Comparison of ENCODE assay signal across 8 cellular contexts in genomic region chr7:47088329-47089067, GRCh38.
A peak's percentile ranks its signal among the peaks of the same experiment; 100 is the strongest.
DNase-seq lines count a peak whose midpoint lies in the region; ATAC-seq and TF ChIP-seq lines count a peak whose summit lies in the region.

No MANE protein-coding gene starts in this region.

- POLR2A ChIA-PET in IMR-90 (lab: Charles Lee; ENCODE audit: unreplicated experiment) (no interaction called here), SK-N-SH (lab: Yijun Ruan, JAX) (no interaction called here)

- H3K18ac ChIP-seq in IMR-90 (ENCODE audit: low read depth, low read length) = peak overlapping the region; percentile 52; the same call in 1 of the 2 replicates

- CTCF ChIA-PET in IMR-90 (lab: Yijun Ruan, JAX) = interaction anchor here (0.9 to 1.3 kb wide), 2 partner anchors 311 to 1166 kb away, joined by 3 to 7 read pairs; no protein-coding TSS in a partner anchor
- CTCF ChIA-PET in SK-N-SH (lab: Yijun Ruan, JAX) = interaction anchor here (0.6 to 20.7 kb wide), 36 partner anchors 8 to 1188 kb away, joined by 3 to 291 read pairs (median 4); partner anchors contain the start of gene IGFBP3

- WGBS in IMR-90 (ENCODE audit: extremely low coverage in 2 of 2, insufficient read length in 1 of 2), 2 experiments = 71% methylated on average over 4 of the region's 14 CpGs; no CpG with 5 or more reads in 1 of the 2 experiments
- 42% methylated on average over 14 of the region's 14 CpGs for WGBS in SK-N-SH (ENCODE audit: low lambda C conversion rate)

- peak overlapping the region; percentile 50 for H2BK20ac ChIP-seq in IMR-90 (ENCODE audit: low read depth, low read length)

- BruUV-seq in IMR-90 (replicated peaks; lab: Mats Ljungman, UMichigan) = no TSS peak

- H2AK5ac ChIP-seq in IMR-90 (ENCODE audit: low read depth, low read length) = peak overlapping the region; percentile 80

- no peak overlapping the region for H3K4me2 ChIP-seq in IMR-90 (ENCODE audit: low read depth, low read length)
- H3K4me2 ChIP-seq in SK-N-SH = no peak overlapping the region

- dilution Hi-C loops in IMR-90 (cut with HindIII; ENCODE audit: low sequenced_read_pairs, unreplicated experiment) = no loop called here

- in situ Hi-C loops in IMR-90 (cut with MboI; ENCODE audit: low sequenced_read_pairs) = loop anchor here (5.0 kb wide), 2 partner anchors 736 to 1166 kb away; partner anchors contain the start of gene IGFBP3

- no peak overlapping the region for H3K23ac ChIP-seq in IMR-90 (ENCODE audit: low read depth, low read length)

- H2BK15ac ChIP-seq in IMR-90 (ENCODE audit: low read depth, low read length) = peak overlapping the region; percentile 90

- no peaks in the 10 kb centered on the region for H3K9me2 ChIP-seq in SK-N-SH

- no peak overlapping the region for H3K9ac ChIP-seq in IMR-90 (ENCODE audit: low read depth, low read length)
- no peak overlapping the region for H3K9ac ChIP-seq in SK-N-SH

- H3K27ac ChIP-seq in IMR-90 (ENCODE audit: insufficient read depth, low read length) (no peak overlapping the region), SK-N-SH (ENCODE audit: low read depth in 2 of 2, low read length in 1 of 2) (no peak overlapping the region)

- no peak for TF ChIP-seq POLR2A in IMR-90 (IDR thresholded peaks at IDR 0.05; ENCODE audit: low read depth, low read length)

- peak; percentile 69 for ATAC-seq in IMR-90 (ENCODE audit: low read depth)

- H3K4ac ChIP-seq in IMR-90 (ENCODE audit: low read depth, low read length) = peak overlapping the region; percentile 55

- H4K5ac ChIP-seq in IMR-90 (ENCODE audit: low read depth, low read length) = peak overlapping the region; percentile 65

- H3K27me3 ChIP-seq in IMR-90 (ENCODE audit: control insufficient read depth, insufficient read depth, low read length) (no peaks in the 10 kb centered on the region), SK-N-SH (ENCODE audit: insufficient read depth) (no peaks in the 10 kb centered on the region)

- no peaks in the 10 kb centered on the region for H3K79me1 ChIP-seq in IMR-90 (ENCODE audit: low read depth in 1 of 2, low read length in 2 of 2)

- TF ChIP-seq CTCF in GM20000 (IDR thresholded peaks at IDR 0.05; ENCODE audit: extremely low read depth, missing control alignments) = peak; percentile 68
- peak; percentile 89 for TF ChIP-seq CTCF in IMR-90 (conservative IDR thresholded peaks at IDR 0.05; ENCODE audit: low read depth, low read length)
- peak; percentile 99 for TF ChIP-seq CTCF in SK-N-SH (IDR thresholded peaks at IDR 0.05)

- no peaks in the 10 kb centered on the region for H3F3A ChIP-seq in SK-N-SH (replicated peaks; ENCODE audit: insufficient read depth)

- H3K4me3 ChIP-seq in IMR-90 (ENCODE audit: insufficient read depth, low read depth, low read length) (no peak overlapping the region), SK-N-SH (ENCODE audit: low read depth in 2 of 2, low read length in 1 of 2) (no peak overlapping the region; a peak in 1 of 4 replicates)

- peak overlapping the region; percentile 60 for H4K91ac ChIP-seq in IMR-90 (ENCODE audit: insufficient read depth, low read depth, low read length)

- H4K8ac ChIP-seq in IMR-90 (ENCODE audit: low read depth in 2 of 2, low read length in 2 of 2) = peak overlapping the region; percentile 12 to 27

- peak overlapping the region; percentile 54 for H2BK5ac ChIP-seq in IMR-90 (ENCODE audit: low read depth, low read length, poor library complexity, severe bottlenecking)

- H3K36me3 ChIP-seq in IMR-90 (ENCODE audit: control insufficient read depth, insufficient read depth, low read length) (no peaks in the 10 kb centered on the region), SK-N-SH (replicated peaks in 1 of 2; ENCODE audit: control insufficient read depth in 1 of 2, insufficient read depth in 2 of 2, low read length in 1 of 2) (no peaks in the 10 kb centered on the region)

- H4K20me1 ChIP-seq in IMR-90 (ENCODE audit: insufficient read depth, low read length) (no peaks in the 10 kb centered on the region), SK-N-SH (ENCODE audit: insufficient read depth) (no peaks in the 10 kb centered on the region)

- peak; percentile 94 for TF ChIP-seq RAD21 in IMR-90 (IDR thresholded peaks at IDR 0.05; ENCODE audit: low read length)
- TF ChIP-seq RAD21 in SK-N-SH (IDR thresholded peaks at IDR 0.05; ENCODE audit: low read length) = peak; percentile 99

- H3K9me1 ChIP-seq in IMR-90 (ENCODE audit: insufficient read depth, low read length) = peaks cover 12% of the 10 kb centered on the region; the same call in 1 of the 2 replicates

- peak overlapping the region; percentile 52 for H3K14ac ChIP-seq in IMR-90 (replicated peaks; ENCODE audit: low read depth, low read length)

- peak overlapping the region; percentile 94 for H2AK9ac ChIP-seq in IMR-90 (replicated peaks; ENCODE audit: low read depth, low read length, poor library complexity)

- H3K56ac ChIP-seq in IMR-90 (ENCODE audit: extremely low read depth, insufficient read depth, low read length) = no peak overlapping the region

- H3K9me3 ChIP-seq in IMR-90 (ENCODE audit: control insufficient read depth, insufficient read depth, low read length) (no peaks in the 10 kb centered on the region), SK-N-SH (no peaks in the 10 kb centered on the region)

- peak overlapping the region; percentile 82 for H2BK120ac ChIP-seq in IMR-90 (ENCODE audit: low read depth, low read length)

- H3K79me2 ChIP-seq in SK-N-SH (ENCODE audit: insufficient read depth) = no peaks in the 10 kb centered on the region

- intact Hi-C loops in IMR-90 (cut with micrococcal nuclease) = loop anchor here (1.0 to 10.0 kb wide), 9 partner anchors 92 to 1166 kb away; no protein-coding TSS in a partner anchor

- peak; percentile 10 to 61 for DNase-seq in NCI-H524 (lab: John Stamatoyannopoulos, UW)
- DNase-seq in NCI-H524 treated with DMSO at 0.1 percent for 48 hours (lab: John Stamatoyannopoulos, UW) = no peak
- peak; percentile 45 for DNase-seq in GM20000 (ENCODE audit: low spot score)
- DNase-seq in IMR-90 = peak; percentile 67
- DNase-seq in SK-N-SH = peak; percentile 77
- peak; percentile 61 for DNase-seq in epidermal melanocyte (ENCODE audit: insufficient read length, low spot score)
- DNase-seq in middle frontal gyrus (ENCODE audit: extremely low spot score, low spot score) = peak; percentile 72
- DNase-seq in effector CD4-positive, alpha-beta T cell = no peak

- H3K4me1 ChIP-seq in IMR-90 (ENCODE audit: control insufficient read depth, insufficient read depth, low read length) = peaks cover 22% of the 10 kb centered on the region
- H3K4me1 ChIP-seq in SK-N-SH (ENCODE audit: control insufficient read depth in 1 of 2, insufficient read depth in 2 of 2, low read depth in 1 of 2, low read length in 1 of 2) = peaks cover 2 to 10% of the 10 kb centered on the region in 2 experiments; a peak in 2 of 4 replicates

- H2AFZ ChIP-seq in IMR-90 (replicated peaks; ENCODE audit: low read length, poor library complexity) (peak overlapping the region; percentile 77), SK-N-SH (ENCODE audit: low read depth) (no peak overlapping the region)

- no peak for TF ChIP-seq EP300 in SK-N-SH (IDR thresholded peaks at IDR 0.05; ENCODE audit: borderline replicate concordance in 1 of 2, low read depth in 1 of 2, low read length in 1 of 2)

TF ChIP-seq in IMR-90, 13 proteins besides CTCF, POLR2A, EP300 and RAD21 (continues in another document):
- no peak for TF ChIP-seq CEBPB (IDR thresholded peaks at IDR 0.05; ENCODE audit: low read depth, low read length)
- no peak for TF ChIP-seq MAFK (IDR thresholded peaks at IDR 0.05; ENCODE audit: low read depth, low read length)
- TF ChIP-seq FOS (IDR thresholded peaks at IDR 0.05; ENCODE audit: low read depth, low read length) = no peak
- peak; percentile 93 for TF ChIP-seq SMC3 (IDR thresholded peaks at IDR 0.05; ENCODE audit: low read depth, low read length)
- TF ChIP-seq RCOR1 (IDR thresholded peaks at IDR 0.05; ENCODE audit: insufficient replicate concordance, low read length) = no peak
- no peak for TF ChIP-seq USF2 (IDR thresholded peaks at IDR 0.05; ENCODE audit: low read depth, low read length)
- no peak for TF ChIP-seq MAZ (IDR thresholded peaks at IDR 0.05; ENCODE audit: borderline replicate concordance, low read depth, low read length)

TF ChIP-seq in SK-N-SH, 30 proteins besides CTCF, POLR2A, EP300 and RAD21 (continues in another document):
- TF ChIP-seq POLR2AphosphoS5 (IDR thresholded peaks at IDR 0.05; ENCODE audit: low read depth, low read length) (no peak), RCOR1 (IDR thresholded peaks at IDR 0.05; ENCODE audit: low read length) (no peak), CHD2 (IDR thresholded peaks at IDR 0.05; ENCODE audit: low read length, partially characterized antibody) (no peak), MAX (IDR thresholded peaks at IDR 0.05; ENCODE audit: low read depth) (0 out of 2 replicates have a peak, but pooled peaks have one; percentile 19), USF2 (IDR thresholded peaks at IDR 0.05; ENCODE audit: borderline replicate concordance, low read depth, low read length) (no peak), RFX5 (IDR thresholded peaks at IDR 0.05; ENCODE audit: low read length) (no peak), SIN3A (IDR thresholded peaks at IDR 0.05; ENCODE audit: borderline replicate concordance, low read depth, low read length) (no peak), EZH2phosphoT487 (IDR thresholded peaks at IDR 0.05; ENCODE audit: borderline replicate concordance, low read depth) (no peak), USF1 (IDR thresholded peaks at IDR 0.05; ENCODE audit: borderline replicate concordance, low read depth) (no peak), FOXM1 (IDR thresholded peaks at IDR 0.05; ENCODE audit: low read depth) (no peak), MXI1 (IDR thresholded peaks at IDR 0.05; ENCODE audit: low read depth, low read length) (no peak), FOSL2 (IDR thresholded peaks at IDR 0.05; ENCODE audit: borderline replicate concordance, low read depth) (no peak), JUND (IDR thresholded peaks at IDR 0.05) (no peak)

Comparison
In these comparisons a context has a peak if more than half of its experiments do, and no peak if none do; other contexts are left out.
1. DNase-seq: peak in NCI-H524 (2 of 2), GM20000 (single experiment), IMR-90 (single experiment), SK-N-SH (single experiment), epidermal melanocyte (single experiment) and middle frontal gyrus (single experiment); none in NCI-H524 treated with DMSO at 0.1 percent for 48 hours (single experiment) and effector CD4-positive, alpha-beta T cell (single experiment).
2. Peak in every context shown above with its lines, with median percentiles within 50 percentile points of each other: CTCF ChIP-seq.